Comparison of ENCODE assay signal across 13 cellular contexts in the genomic region with DNA sequence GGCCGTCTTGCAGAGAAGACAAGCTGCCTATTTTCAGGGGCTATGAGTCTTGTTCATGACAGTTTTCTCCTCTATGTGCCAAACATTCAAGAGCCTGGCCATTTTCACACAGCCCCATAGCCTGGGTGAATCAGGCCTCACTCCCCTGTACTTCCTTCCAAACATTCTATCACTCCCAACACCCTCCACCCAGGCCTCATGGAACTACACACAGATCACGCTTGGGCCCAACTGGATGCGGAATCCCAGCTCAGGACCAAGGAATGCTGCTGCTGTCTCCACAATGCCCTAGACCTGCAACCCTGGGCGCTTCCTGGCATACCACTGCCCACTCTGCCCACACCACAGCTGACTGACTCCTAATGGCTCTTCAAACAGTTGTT. TPM values are rescaled to one million over a fixed set of nuclear protein-coding genes. Genes with fewer than 3 reads are reported as not detected.
DNase-seq lines count a peak whose midpoint lies in the region; ATAC-seq and TF ChIP-seq lines count a peak whose summit lies in the region.
"Had no signal": no experiment of that assay in that cellular context is flagged by ENCODE, and none has a peak within 500 bp of the region (broad histone marks: within the 10 kb centered on the region; RNA-seq: fewer than 3 reads in every experiment).

No MANE protein-coding gene starts in this region.

- H3K27ac ChIP-seq in esophagus muscularis mucosa (replicated peaks in 1 of 4) = peak overlapping the region; percentile 34 to 68 (median 54)
- H3K27ac ChIP-seq in right lobe of liver = peak overlapping the region; percentile 92 to 97 (median 95)
- peak overlapping the region in 7 of 8 donors; percentile 7 to 81 (median 72) for H3K27ac ChIP-seq in spleen

- H3K9me3 ChIP-seq in esophagus muscularis mucosa = no peaks in the 10 kb centered on the region
- no peaks in the 10 kb centered on the region for H3K9me3 ChIP-seq in right lobe of liver
- no peaks in the 10 kb centered on the region for H3K9me3 ChIP-seq in spleen
- H3K9me3 ChIP-seq: BE2C had no signal

- TF ChIP-seq CTCF in GM13976 (IDR thresholded peaks at IDR 0.05; ENCODE audit: borderline replicate concordance, control extremely low read depth, extremely low read depth, insufficient read depth, missing control alignments) (no peak), esophagus muscularis mucosa (IDR thresholded peaks at IDR 0.05) (no peak), right lobe of liver (IDR thresholded peaks at IDR 0.05) (no peak), spleen (IDR thresholded peaks at IDR 0.05 in 8 of 11, conservative IDR thresholded peaks at IDR 0.05 in 3 of 11) (no peak)

- DNase-seq in GM13976 (ENCODE audit: low spot score) (peak; percentile 8), esophagus muscularis mucosa (ENCODE audit: extremely low spot score) (peak; percentile 91), right lobe of liver (no peak), spleen (no peak)
- DNase-seq: activated CD4-positive, alpha-beta T cell treated with anti-CD3 and anti-CD28 coated beads for 48 hours; activated naive CD4-positive, alpha-beta T cell treated with anti-CD3 and anti-CD28 coated beads for 36 hours; BE2C; mesendoderm; NCI-H146 had no signal

- peak in 2 of 4 donors; percentile 0 to 2 for ATAC-seq in right lobe of liver
- no peak for ATAC-seq in GM18858 (IDR thresholded peaks at IDR 0.05; ENCODE audit: unreplicated experiment)
- ATAC-seq in HG03460 (IDR thresholded peaks at IDR 0.05; ENCODE audit: unreplicated experiment) = no peak
- no peak for ATAC-seq in HG02981 (IDR thresholded peaks at IDR 0.05; ENCODE audit: unreplicated experiment)
- ATAC-seq in GM18505 (IDR thresholded peaks at IDR 0.05; ENCODE audit: unreplicated experiment) = no peak

- H3K4me1 ChIP-seq in esophagus muscularis mucosa (peaks cover 12 to 22% (median 22%) of the 10 kb centered on the region in 4 donors), right lobe of liver (peaks cover 0 to 50% (median 27%) of the 10 kb centered on the region in 4 donors), spleen (peaks cover 8 to 32% (median 21%) of the 10 kb centered on the region in 6 donors)
- H3K4me1 ChIP-seq: BE2C had no signal

- TF ChIP-seq EP300 in esophagus muscularis mucosa (IDR thresholded peaks at IDR 0.05) = no peak

- WGBS in esophagus muscularis mucosa = 54% methylated on average over 4 of the region's 4 CpGs
- WGBS in right lobe of liver (ENCODE audit: insufficient coverage, low coverage, low lambda C conversion rate, missing lambda C conversion rate) = 100% methylated on average over 1 of the region's 4 CpGs
- 63 to 86% (median 67%) methylated on average over 4 of the region's 4 CpGs for WGBS in spleen, 5 donors

- TF ChIP-seq POLR2A in esophagus muscularis mucosa (IDR thresholded peaks at IDR 0.05; ENCODE audit: low read depth) = no peak
- TF ChIP-seq POLR2A in right lobe of liver (IDR thresholded peaks at IDR 0.05) = no peak
- TF ChIP-seq POLR2A in spleen (IDR thresholded peaks at IDR 0.05) = no peak
- TF ChIP-seq POLR2A in GM18505 (IDR thresholded peaks at IDR 0.05; ENCODE audit: borderline replicate concordance, extremely low read depth, insufficient read depth, insufficient read length) = no peak

- H3K36me3 ChIP-seq in esophagus muscularis mucosa (no peaks in the 10 kb centered on the region), right lobe of liver (no peaks in the 10 kb centered on the region), spleen (no peaks in the 10 kb centered on the region)
- H3K36me3 ChIP-seq: BE2C had no signal

- intact Hi-C loops in esophagus muscularis mucosa (cut with DNase I) (no loop called here), right lobe of liver (cut with DNase I) (no loop called here), spleen (cut with DNase I; ENCODE audit: low total_unique reads) (no loop called here)

- peaks cover 0 to 6% (median 0%) of the 10 kb centered on the region in 4 donors for H3K27me3 ChIP-seq in esophagus muscularis mucosa
- H3K27me3 ChIP-seq in right lobe of liver = no peaks in the 10 kb centered on the region
- H3K27me3 ChIP-seq in spleen (replicated peaks in 1 of 7) = no peaks in the 10 kb centered on the region
- H3K27me3 ChIP-seq: BE2C had no signal

- H3K4me3 ChIP-seq in esophagus muscularis mucosa (no peak overlapping the region), right lobe of liver (no peak overlapping the region), spleen (no peak overlapping the region)

- in situ Hi-C loops in GM13976 (cut with MboI; ENCODE audit: low sequenced_read_pairs, unreplicated experiment) = no loop called here

RNA-seq across cellular contexts. Expression of a gene that starts 39.4 kb away (rescaled TPM):
- total RNA-seq in esophagus muscularis mucosa (10 to 100 TPM; 13.6 to 24.1 (median 15.3) TPM), right lobe of liver (100 to 1,000 TPM; 165 to 218 (median 207) TPM), spleen (100 to 1,000 TPM; 167 to 403 (median 304) TPM)
- polyA plus RNA-seq in spleen = 10 to 100 TPM in 2 of 3 donors, 1 to 10 TPM in 1; 10.0 to 39.8 (median 21.7) TPM

Comparison
In these comparisons a context has a peak if more than half of its experiments do, and no peak if none do; other contexts are left out.
1. DNase-seq: peak in GM13976 (single experiment) and esophagus muscularis mucosa (single experiment); none in right lobe of liver (0 of 3) and spleen (single experiment).
2. RNA of a gene that starts 39.4 kb away (total RNA-seq): 167 to 403 TPM in spleen and 165 to 218 TPM in right lobe of liver; 13.6 to 24.1 TPM in esophagus muscularis mucosa; every median in the first group is over 4 times any median in the second.
3. Peak in every context shown above with its lines, with median percentiles within 50 percentile points of each other: H3K27ac ChIP-seq.